Comparison of ENCODE assay signal across 18 cellular contexts in genomic region chr17:2295575-2295974, GRCh38. TPM values are rescaled to one million over a fixed set of nuclear protein-coding genes. Genes with fewer than 3 reads are reported as not detected.
DNase-seq lines count a peak whose midpoint lies in the region; ATAC-seq, FAIRE-seq and TF ChIP-seq lines count a peak whose summit lies in the region.
"Had no signal": no experiment of that assay in that cellular context is flagged by ENCODE, and none has a peak within 500 bp of the region (broad histone marks: within the 10 kb centered on the region; RNA-seq: fewer than 3 reads in every experiment).

No MANE protein-coding gene starts in this region.

- POLR2A ChIA-PET in endothelial cell of umbilical vein (lab: Charles Lee) = interaction anchor here (1.0 kb wide), 1 partner anchor 8 kb away, joined by 3 read pairs; the partner anchor contains the start of genes SMG6 and SRR

- peak; percentile 53 for DNase-seq in A172 (ENCODE audit: low spot score)
- DNase-seq in GM12891 (ENCODE audit: insufficient read length, low spot score) = peak; percentile 30
- no peak for DNase-seq in T-helper 17 cell
- DNase-seq in endothelial cell of umbilical vein (ENCODE audit: low read depth, low spot score) = no peak
- no peak for DNase-seq in NCI-H524 (lab: John Stamatoyannopoulos, UW)
- DNase-seq in NCI-H2081 (lab: John Stamatoyannopoulos, UW) = no peak
- DNase-seq in NCI-H146 treated with DMSO at 0.1 percent for 48 hours (lab: John Stamatoyannopoulos, UW; ENCODE audit: unreplicated experiment) = no peak
- DNase-seq in GM12892 (ENCODE audit: insufficient read length) = no peak
- DNase-seq: activated CD8-positive, alpha-beta memory T cell treated with anti-CD3 and anti-CD28 coated beads, Interleukin-2, amount 50 U/mL, for 4 hours; DMS53; NCI-H1092 treated with DMSO at 0.1 percent for 48 hours; NCI-H345; SK-N-SH; uterus had no signal

- peaks cover 45% of the 10 kb centered on the region for H3K4me1 Mint-ChIP-seq in T-helper 17 cell
- H3K4me1 Mint-ChIP-seq: B cell had no signal

- no peak overlapping the region for H3K9ac ChIP-seq in endothelial cell of umbilical vein (replicated peaks; ENCODE audit: extremely low read depth, insufficient read depth, low read length)
- H3K9ac ChIP-seq: parathyroid adenoma, SK-N-SH had no signal

- no peaks in the 10 kb centered on the region for H3K4me1 ChIP-seq in endothelial cell of umbilical vein (ENCODE audit: control insufficient read depth, extremely low read depth, insufficient read depth, low read length)
- H3K4me1 ChIP-seq: HAP-1, parathyroid adenoma, uterus had no signal

- H3K4me3 Mint-ChIP-seq in T-helper 17 cell = peak overlapping the region; percentile 49
- H3K4me3 Mint-ChIP-seq: B cell had no signal

- CTCF ChIA-PET in endothelial cell of umbilical vein (lab: Charles Lee) = interaction anchor here (1.3 kb wide), 1 partner anchor 9 kb away, joined by 5 read pairs; no protein-coding TSS in a partner anchor

- H3K27ac ChIP-seq in endothelial cell of umbilical vein (ENCODE audit: insufficient read depth, low read depth, low read length) = no peak overlapping the region
- H3K27ac ChIP-seq: parathyroid adenoma, uterus, VCaP had no signal

- no peak for ATAC-seq in T-helper 17 cell

- no peak overlapping the region for H3K4me3 ChIP-seq in endothelial cell of umbilical vein (replicated peaks in 1 of 3; ENCODE audit: insufficient read depth in 1 of 3, low read depth in 1 of 3, low read length in 3 of 3)
- H3K4me3 ChIP-seq: HAP-1, uterus had no signal

- peak; percentile 68 for FAIRE-seq in GM12891 (lab: Jason Lieb, UNC)
- FAIRE-seq in endothelial cell of umbilical vein (lab: Jason Lieb, UNC) = no peak
- no peak for FAIRE-seq in GM12892 (lab: Jason Lieb, UNC)

- H3K9me1 ChIP-seq in endothelial cell of umbilical vein (replicated peaks; ENCODE audit: control insufficient read depth, extremely low read depth, insufficient read depth, low read length) = no peaks in the 10 kb centered on the region

- no peaks in the 10 kb centered on the region for H4K20me1 ChIP-seq in endothelial cell of umbilical vein (replicated peaks; ENCODE audit: control insufficient read depth, extremely low read depth, insufficient read depth, low read length)

- peaks cover 40% of the 10 kb centered on the region for H3K36me3 Mint-ChIP-seq in T-helper 17 cell (ENCODE audit: low read depth)

- intact Hi-C loops in endothelial cell of umbilical vein (cut with micrococcal nuclease) = no loop called here

- no peak overlapping the region for H2AFZ ChIP-seq in endothelial cell of umbilical vein (ENCODE audit: low read depth, low read length)
- H2AFZ ChIP-seq: parathyroid adenoma had no signal

- no peaks in the 10 kb centered on the region for H3K27me3 Mint-ChIP-seq in T-helper 17 cell
- H3K27me3 Mint-ChIP-seq: B cell had no signal

- H3K27ac Mint-ChIP-seq in T-helper 17 cell = peak overlapping the region; percentile 82
- H3K27ac Mint-ChIP-seq: B cell had no signal

- dilution Hi-C loops in endothelial cell of umbilical vein (cut with MboI; ENCODE audit: extremely low pct_ligation_motif_present, low sequenced_read_pairs) = no loop called here

- no peak for TF ChIP-seq CTCF in endothelial cell of umbilical vein (IDR thresholded peaks at IDR 0.05; ENCODE audit: extremely low read depth in 1 of 2, insufficient read depth in 1 of 2, low read depth in 1 of 2, low read length in 2 of 2)

- H3K79me2 ChIP-seq in endothelial cell of umbilical vein (ENCODE audit: control insufficient read depth, insufficient read depth, low read length) = peaks cover 19% of the 10 kb centered on the region

- no peaks in the 10 kb centered on the region for H3K9me3 ChIP-seq in T-helper 17 cell (ENCODE audit: control insufficient read depth, low read length, poor library complexity, severe bottlenecking)
- no peaks in the 10 kb centered on the region for H3K9me3 ChIP-seq in endothelial cell of umbilical vein (replicated peaks; ENCODE audit: control insufficient read depth, insufficient read depth, low read length)
- H3K9me3 ChIP-seq: HAP-1, SK-N-SH, uterus had no signal

- TF ChIP-seq POLR2A in GM12891 (IDR thresholded peaks at IDR 0.05; ENCODE audit: low read depth, low read length) = no peak
- no peak for TF ChIP-seq POLR2A in endothelial cell of umbilical vein (IDR thresholded peaks at IDR 0.05; ENCODE audit: low read depth, low read length)
- no peak for TF ChIP-seq POLR2A in GM12892 (IDR thresholded peaks at IDR 0.05; ENCODE audit: low read depth, low read length)

- BruUV-seq in endothelial cell of umbilical vein (replicated peaks; lab: Mats Ljungman, UMichigan) = no TSS peak

- H3K36me3 ChIP-seq in endothelial cell of umbilical vein (ENCODE audit: control insufficient read depth in 2 of 2, extremely low read depth in 1 of 2, insufficient read depth in 2 of 2, low read length in 2 of 2) = peaks cover 13 to 31% of the 10 kb centered on the region in 2 experiments
- H3K36me3 ChIP-seq: uterus had no signal

- no peaks in the 10 kb centered on the region for H3K27me3 ChIP-seq in endothelial cell of umbilical vein (ENCODE audit: control insufficient read depth in 2 of 2, insufficient read depth in 2 of 2, low read length in 2 of 2)
- H3K27me3 ChIP-seq: uterus had no signal

- no peak overlapping the region for H3K4me2 ChIP-seq in endothelial cell of umbilical vein (ENCODE audit: insufficient read depth, low read length)
- H3K4me2 ChIP-seq: SK-N-SH had no signal

TF ChIP-seq in GM12891, 5 proteins besides CTCF, POLR2A, EP300 and RAD21 (continues in another document):
- TF ChIP-seq POU2F2 (IDR thresholded peaks at IDR 0.05; ENCODE audit: low read depth, low read length) (no peak), SPI1 (IDR thresholded peaks at IDR 0.05; ENCODE audit: low read depth, low read length) (no peak), PAX5 (IDR thresholded peaks at IDR 0.05; ENCODE audit: insufficient read depth, low read length, severe bottlenecking) (no peak)

TF ChIP-seq in endothelial cell of umbilical vein, 7 proteins besides CTCF, POLR2A, EP300 and RAD21:
- TF ChIP-seq EZH2 (IDR thresholded peaks at IDR 0.05; ENCODE audit: borderline replicate concordance, low read depth, low read length, severe bottlenecking) (no peak), JUN (IDR thresholded peaks at IDR 0.05; ENCODE audit: borderline replicate concordance, insufficient read depth, insufficient read length, low read depth) (peak; percentile 1)

RNA-seq across cellular contexts. Expression of gene SMG6, which starts 8.0 kb away (rescaled TPM):
- total RNA-seq in A172 (2014; rRNA removed; shearing (Covaris generic)) = 15.1 and 21.4 TPM in 2 replicates
- polyA plus RNA-seq in GM12891 (2012; ENCODE audit: low read depth, missing spikeins) = 26.3 TPM
- total RNA-seq in T-helper 17 cell = 10 to 100 TPM; 48.3 to 51.6 TPM
- total RNA-seq in endothelial cell of umbilical vein = 42.2 and 43.0 TPM in 2 replicates
- polyA plus RNA-seq in endothelial cell of umbilical vein = 39.1 and 40.1 TPM in 2 replicates
- 27.4 and 28.6 TPM in 2 replicates for polyA plus RNA-seq in endothelial cell of umbilical vein (2011; cell fraction: cytosol; rRNA removed)
- polyA plus RNA-seq in endothelial cell of umbilical vein (2011; cell fraction: nucleus; rRNA removed) = 36.6 and 53.1 TPM in 2 replicates
- 31.8 and 35.6 TPM in 2 replicates for polyA plus RNA-seq in endothelial cell of umbilical vein (2012)
- polyA minus RNA-seq in endothelial cell of umbilical vein = 72.0 and 79.0 TPM in 2 replicates
- 6.5 TPM for polyA minus RNA-seq in endothelial cell of umbilical vein (2011; cell fraction: cytosol; rRNA and poly(A)+ RNA removed)
- polyA minus RNA-seq in endothelial cell of umbilical vein (2011; cell fraction: nucleus; rRNA and poly(A)+ RNA removed) = 43.8 and 68.7 TPM in 2 replicates
- 20.9 TPM for polyA plus RNA-seq in GM12892 (2012; ENCODE audit: missing spikeins)

RNA-seq across cellular contexts. Expression of gene SRR, which starts 8.2 kb away (rescaled TPM):
- 13.6 and 41.2 TPM in 2 replicates for total RNA-seq in A172 (2014; rRNA removed; shearing (Covaris generic))
- polyA plus RNA-seq in GM12891 (2012; ENCODE audit: low read depth, missing spikeins) = 18.4 TPM
- 1 to 10 TPM; 3.4 to 3.9 TPM for total RNA-seq in T-helper 17 cell
- total RNA-seq in endothelial cell of umbilical vein = 19.4 and 20.1 TPM in 2 replicates
- polyA plus RNA-seq in endothelial cell of umbilical vein = 13.7 and 14.5 TPM in 2 replicates
- 13.9 and 15.2 TPM in 2 replicates for polyA plus RNA-seq in endothelial cell of umbilical vein (2011; cell fraction: cytosol; rRNA removed)
- polyA plus RNA-seq in endothelial cell of umbilical vein (2011; cell fraction: nucleus; rRNA removed) = 9.1 and 10.9 TPM in 2 replicates
- 20.8 and 22.1 TPM in 2 replicates for polyA plus RNA-seq in endothelial cell of umbilical vein (2012)
- polyA minus RNA-seq in endothelial cell of umbilical vein = 13.9 and 16.8 TPM in 2 replicates
- 3.7 TPM for polyA minus RNA-seq in endothelial cell of umbilical vein (2011; cell fraction: cytosol; rRNA and poly(A)+ RNA removed)
- 3.6 and 9.3 TPM in 2 replicates for polyA minus RNA-seq in endothelial cell of umbilical vein (2011; cell fraction: nucleus; rRNA and poly(A)+ RNA removed)
- 11.1 TPM for polyA plus RNA-seq in GM12892 (2012; ENCODE audit: missing spikeins)

RNA-seq across cellular contexts. Expression of gene TSR1, which starts 40.7 kb away (rescaled TPM):
- total RNA-seq in A172 (2014; rRNA removed; shearing (Covaris generic)) = 66.9 and 86.7 TPM in 2 replicates
- 32.4 TPM for polyA plus RNA-seq in GM12891 (2012; ENCODE audit: low read depth, missing spikeins)
- total RNA-seq in T-helper 17 cell (10 to 100 TPM; 24.9 to 35.4 TPM), endothelial cell of umbilical vein (35.0 and 39.9 TPM in 2 replicates)
- polyA plus RNA-seq in endothelial cell of umbilical vein = 5.0 and 6.2 TPM in 2 replicates
- polyA plus RNA-seq in endothelial cell of umbilical vein (2011; cell fraction: cytosol; rRNA removed) = 11.3 and 11.9 TPM in 2 replicates
- 26.3 and 31.0 TPM in 2 replicates for polyA plus RNA-seq in endothelial cell of umbilical vein (2011; cell fraction: nucleus; rRNA removed)
- polyA plus RNA-seq in endothelial cell of umbilical vein (2012) = 29.8 and 40.8 TPM in 2 replicates
- 18.7 and 20.1 TPM in 2 replicates for polyA minus RNA-seq in endothelial cell of umbilical vein
- 30.8 TPM for polyA minus RNA-seq in endothelial cell of umbilical vein (2011; cell fraction: cytosol; rRNA and poly(A)+ RNA removed)
- 20.0 and 21.3 TPM in 2 replicates for polyA minus RNA-seq in endothelial cell of umbilical vein (2011; cell fraction: nucleus; rRNA and poly(A)+ RNA removed)
- polyA plus RNA-seq in GM12892 (2012; ENCODE audit: missing spikeins) = 38.5 TPM

RNA-seq across cellular contexts. Expression of gene SGSM2, which starts 41.7 kb away (rescaled TPM):
- 15.7 and 23.3 TPM in 2 replicates for total RNA-seq in A172 (2014; rRNA removed; shearing (Covaris generic))
- 35.4 TPM for polyA plus RNA-seq in GM12891 (2012; ENCODE audit: low read depth, missing spikeins)
- total RNA-seq in T-helper 17 cell = 100 to 1,000 TPM; 119 to 128 TPM
- total RNA-seq in endothelial cell of umbilical vein = 61.6 and 64.3 TPM in 2 replicates
- polyA plus RNA-seq in endothelial cell of umbilical vein = 94.5 and 122 TPM in 2 replicates
- 36.9 and 56.4 TPM in 2 replicates for polyA plus RNA-seq in endothelial cell of umbilical vein (2011; cell fraction: cytosol; rRNA removed)
- polyA plus RNA-seq in endothelial cell of umbilical vein (2011; cell fraction: nucleus; rRNA removed) = 460 and 617 TPM in 2 replicates
- polyA plus RNA-seq in endothelial cell of umbilical vein (2012) = 51.1 and 66.4 TPM in 2 replicates
- polyA minus RNA-seq in endothelial cell of umbilical vein = 49.9 and 66.8 TPM in 2 replicates
- polyA minus RNA-seq in endothelial cell of umbilical vein (2011; cell fraction: cytosol; rRNA and poly(A)+ RNA removed) = 8.0 TPM
- 53.6 and 75.9 TPM in 2 replicates for polyA minus RNA-seq in endothelial cell of umbilical vein (2011; cell fraction: nucleus; rRNA and poly(A)+ RNA removed)
- 31.4 TPM for polyA plus RNA-seq in GM12892 (2012; ENCODE audit: missing spikeins)

Comparison
In these comparisons a context has a peak if more than half of its experiments do, and no peak if none do; other contexts are left out.
1. DNase-seq: peak in A172 (single experiment) and GM12891 (single experiment); none in T-helper 17 cell (0 of 3), endothelial cell of umbilical vein (single experiment), NCI-H524 (0 of 2), NCI-H2081 (0 of 2), NCI-H146 treated with DMSO at 0.1 percent for 48 hours (single experiment) and GM12892 (single experiment).